1 cellular context compared by ENCODE assay signal in genomic region chr4:185754961-185755360, GRCh38.
TF ChIP-seq lines count a peak whose summit lies in the region.

No MANE protein-coding gene starts in this region.

TF ChIP-seq in HepG2, 621 proteins besides CTCF, POLR2A, EP300 and RAD21 (continued from another document):
- no peak for TF ChIP-seq RERE (CRISPR knock-in tag; IDR thresholded peaks at IDR 0.05; ENCODE audit: low read depth)
- TF ChIP-seq CERS6 (CRISPR knock-in tag; IDR thresholded peaks at IDR 0.05) = no peak
- TF ChIP-seq ZNF615 (CRISPR knock-in tag; IDR thresholded peaks at IDR 0.05; ENCODE audit: borderline replicate concordance) = no peak
- no peak for TF ChIP-seq SP4 (CRISPR knock-in tag; IDR thresholded peaks at IDR 0.05)
- no peak for TF ChIP-seq ZNF292 (CRISPR knock-in tag; IDR thresholded peaks at IDR 0.05; ENCODE audit: borderline replicate concordance, low read depth)
- no peak for TF ChIP-seq ETS1 (CRISPR knock-in tag; IDR thresholded peaks at IDR 0.05)
- TF ChIP-seq ZBED4 (CRISPR knock-in tag; IDR thresholded peaks at IDR 0.05; ENCODE audit: borderline replicate concordance) = no peak
- TF ChIP-seq ZNF33A (CRISPR knock-in tag; IDR thresholded peaks at IDR 0.05; ENCODE audit: borderline replicate concordance) = no peak
- no peak for TF ChIP-seq AFF4 (CRISPR knock-in tag; IDR thresholded peaks at IDR 0.05)
- TF ChIP-seq SRY (CRISPR knock-in tag; IDR thresholded peaks at IDR 0.05) = no peak
- no peak for TF ChIP-seq MATR3 (CRISPR knock-in tag; IDR thresholded peaks at IDR 0.05)
- no peak for TF ChIP-seq SKIL (CRISPR knock-in tag; IDR thresholded peaks at IDR 0.05; ENCODE audit: borderline replicate concordance)
- no peak for TF ChIP-seq IRF9 (CRISPR knock-in tag; IDR thresholded peaks at IDR 0.05; ENCODE audit: borderline replicate concordance)
- TF ChIP-seq PAWR (CRISPR knock-in tag; IDR thresholded peaks at IDR 0.05; ENCODE audit: borderline replicate concordance) = no peak
- TF ChIP-seq SNAPC5 (CRISPR knock-in tag; IDR thresholded peaks at IDR 0.05; ENCODE audit: borderline replicate concordance) = no peak
- TF ChIP-seq CEBPZ (IDR thresholded peaks at IDR 0.05; ENCODE audit: low read length) = no peak
TF ChIP-seq in HepG2: peak in this region for 0.
